ENCODE assay signal across 8 cellular contexts in the genomic region with DNA sequence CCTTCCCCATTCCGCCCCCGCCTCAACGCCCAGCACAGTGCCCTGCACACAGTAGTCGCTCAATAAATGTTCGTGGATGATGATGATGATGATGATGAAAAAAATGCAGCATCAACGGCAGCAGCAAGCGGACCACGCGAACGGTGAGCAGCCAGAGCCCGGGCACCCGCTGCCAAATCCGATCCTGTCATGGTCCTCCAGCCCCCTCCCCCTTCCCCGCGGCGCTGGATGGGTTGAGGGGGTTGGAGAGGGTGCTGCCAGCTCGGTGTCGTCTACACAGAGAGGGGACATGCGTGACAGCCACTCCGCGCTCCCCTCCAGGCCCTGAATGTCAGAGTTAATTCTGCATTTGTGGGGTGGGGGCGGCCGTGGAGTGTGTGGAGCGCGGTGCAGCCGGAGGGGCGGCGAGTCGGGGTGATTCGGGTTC. TPM values are rescaled to one million over a fixed set of nuclear protein-coding genes. Genes with fewer than 3 reads are reported as not detected.
DNase-seq lines count a peak whose midpoint lies in the region; ATAC-seq, FAIRE-seq and TF ChIP-seq lines count a peak whose summit lies in the region.

No MANE protein-coding gene starts in this region.

- H3K36me3 ChIP-seq in H1 (ENCODE audit: control insufficient read depth in 2 of 4, insufficient read depth in 4 of 4, low read length in 3 of 4): no peaks in the 10 kb centered on the region

- H3K79me1 ChIP-seq in H1 (ENCODE audit: low read depth, low read length): no peaks in the 10 kb centered on the region

- 2% methylated on average over 30 of the region's 30 CpGs; no CpG with 5 or more reads in 1 of the 2 experiments for WGBS in H1 (ENCODE audit: extremely low coverage in 1 of 2, insufficient coverage in 1 of 2, insufficient read length in 1 of 2, insufficient replicate concordance in 2 of 2, low coverage in 1 of 2, low lambda C conversion rate in 2 of 2, missing lambda C conversion rate in 1 of 2), 2 experiments

- POLR2A ChIA-PET in H1 (lab: Charles Lee; ENCODE audit: partially characterized antibody): no interaction called here

- intact Hi-C loops in natural killer cell (cut with micrococcal nuclease): no loop called here

- CTCF ChIA-PET in H1 (lab: Charles Lee; ENCODE audit: partially characterized antibody): interaction anchor here (1.9 kb wide), 1 partner anchor 215 kb away, joined by 7 read pairs; no protein-coding TSS in a partner anchor

- DNase-seq in stimulated activated naive CD8-positive, alpha-beta T cell treated with anti-CD3 and anti-CD28 coated beads, Interleukin-15, Interleukin-2, amounts not matched to agents 100 U/mL and 50 U/mL, for 24 hours: no peak
- DNase-seq in H1 (ENCODE audit: low read depth in 1 of 2, low spot score in 2 of 2) (no peak), nephron progenitor cell (peak; percentile 47), natural killer cell (no peak), NCI-H2107 treated with DMSO at 0.1 percent for 48 hours (lab: John Stamatoyannopoulos, UW; ENCODE audit: unreplicated experiment) (no peak), KBM-7 (no peak)

- H4K91ac ChIP-seq in H1 (replicated peaks; ENCODE audit: insufficient read length, low read length): no peak overlapping the region

- peaks cover 7% of the 10 kb centered on the region for H3K4me1 Mint-ChIP-seq in stimulated activated naive CD8-positive, alpha-beta T cell treated with anti-CD3 and anti-CD28 coated beads, Interleukin-15, Interleukin-2, amounts not matched to agents 100 ng/mL and 50 ng/mL, for 24 hours (ENCODE audit: low read depth)
- H3K4me1 Mint-ChIP-seq in nephron progenitor cell (peaks cover 66% of the 10 kb centered on the region), natural killer cell (no peaks in the 10 kb centered on the region)

- no peak overlapping the region for H2BK120ac ChIP-seq in H1 (replicated peaks; ENCODE audit: low read depth, low read length)

- no peaks in the 10 kb centered on the region for H3K36me3 Mint-ChIP-seq in stimulated activated naive CD8-positive, alpha-beta T cell treated with anti-CD3 and anti-CD28 coated beads, Interleukin-15, Interleukin-2, amounts not matched to agents 100 ng/mL and 50 ng/mL, for 24 hours (ENCODE audit: low read depth)
- H3K36me3 Mint-ChIP-seq in nephron progenitor cell (ENCODE audit: low read depth): no peaks in the 10 kb centered on the region
- no peaks in the 10 kb centered on the region for H3K36me3 Mint-ChIP-seq in natural killer cell

- peaks cover 0 to 2% of the 10 kb centered on the region in 2 experiments for H4K20me1 ChIP-seq in H1 (replicated peaks in 1 of 2; ENCODE audit: control insufficient read depth in 1 of 2, insufficient read depth in 2 of 2, low read length in 2 of 2)

- no peak overlapping the region for H3K56ac ChIP-seq in H1 (replicated peaks; ENCODE audit: insufficient read length, low read depth, low read length)

- peak overlapping the region; percentile 99 to 100 for H3K4me2 ChIP-seq in H1 (ENCODE audit: insufficient read depth in 1 of 2, low read depth in 2 of 2, low read length in 2 of 2)

- no peaks in the 10 kb centered on the region for H3K9me3 ChIP-seq in H1 (ENCODE audit: insufficient read depth in 2 of 2, low read depth in 1 of 2, low read length in 1 of 2)

- H3K4ac ChIP-seq in H1 (replicated peaks; ENCODE audit: insufficient read length, low read depth, low read length): no peak overlapping the region

- no peak overlapping the region for H2BK15ac ChIP-seq in H1 (ENCODE audit: low read length)

- H3K9ac ChIP-seq in H1 (replicated peaks in 1 of 4; ENCODE audit: extremely low read depth in 1 of 4, low read depth in 3 of 4, low read length in 3 of 4): no peak overlapping the region; a peak in 1 of 7 replicates

- TF ChIP-seq RAD21 in H1 (IDR thresholded peaks at IDR 0.05 in 1 of 2, conservative IDR thresholded peaks at IDR 0.05 in 1 of 2; ENCODE audit: low read depth in 2 of 2, low read length in 2 of 2): no peak

- peaks cover 0 to 14% (median 9%) of the 10 kb centered on the region in 4 experiments; a peak in 5 of 7 replicates for H3K4me1 ChIP-seq in H1 (replicated peaks in 1 of 4; ENCODE audit: control insufficient read depth in 3 of 4, insufficient read depth in 4 of 4, low read length in 3 of 4)

- FAIRE-seq in H1 (lab: Jason Lieb, UNC): no peak

- in situ Hi-C loops in KBM-7 (cut with MboI; ENCODE audit: low pct_unique_long_range_greater_than_20kb, low sequenced_read_pairs): no loop called here

- H4K8ac ChIP-seq in H1 (ENCODE audit: extremely low read depth, insufficient read depth, low read length): peak overlapping the region; percentile 8

- no peak overlapping the region for H3K27ac ChIP-seq in H1 (ENCODE audit: low read depth, low read length)

- H3K79me2 ChIP-seq in H1 (ENCODE audit: control insufficient read depth in 1 of 2, insufficient read depth in 2 of 2, low read length in 2 of 2): no peaks in the 10 kb centered on the region

- no peak for ATAC-seq in stimulated activated naive CD8-positive, alpha-beta T cell treated with anti-CD3 and anti-CD28 coated beads, Interleukin-15, Interleukin-2, amounts not matched to agents 100 U/mL and 50 U/mL, for 24 hours
- ATAC-seq in natural killer cell (no peak), GM19397 (IDR thresholded peaks at IDR 0.05; ENCODE audit: unreplicated experiment) (no peak)

- H2BK5ac ChIP-seq in H1 (ENCODE audit: low read depth, low read length): no peak overlapping the region

- H2BK20ac ChIP-seq in H1 (ENCODE audit: low read length): no peak overlapping the region

- peaks cover 16% of the 10 kb centered on the region; the same call in 1 of the 2 replicates for H3K23me2 ChIP-seq in H1 (ENCODE audit: low read depth, low read length)

- H3K27ac Mint-ChIP-seq in stimulated activated naive CD8-positive, alpha-beta T cell treated with anti-CD3 and anti-CD28 coated beads, Interleukin-15, Interleukin-2, amounts not matched to agents 100 ng/mL and 50 ng/mL, for 24 hours: no peak overlapping the region
- H3K27ac Mint-ChIP-seq in nephron progenitor cell (no peak overlapping the region), natural killer cell (no peak overlapping the region)

- TF ChIP-seq POLR2A in H1 (IDR thresholded peaks at IDR 0.05; ENCODE audit: control extremely low read depth in 1 of 2, low read depth in 2 of 2, low read length in 2 of 2): no peak

- 0 out of 2 replicates have a peak overlapping the region, but pooled peaks have one; percentile 17 for H2BK12ac ChIP-seq in H1 (ENCODE audit: low read depth, low read length)

- no peak overlapping the region for H3K14ac ChIP-seq in H1 (ENCODE audit: insufficient read length)

- peak overlapping the region; percentile 46 to 70 (median 59) for H3K4me3 ChIP-seq in H1 (ENCODE audit: extremely low read depth in 1 of 4, insufficient read depth in 2 of 4, low read depth in 3 of 4, low read length in 4 of 4)

- H3K18ac ChIP-seq in H1 (ENCODE audit: extremely low read depth, low read length): no peak overlapping the region; the same call in 1 of the 2 replicates

- peaks cover 63% of the 10 kb centered on the region for H3K27me3 Mint-ChIP-seq in stimulated activated naive CD8-positive, alpha-beta T cell treated with anti-CD3 and anti-CD28 coated beads, Interleukin-15, Interleukin-2, amounts not matched to agents 100 ng/mL and 50 ng/mL, for 24 hours
- peaks cover 58% of the 10 kb centered on the region for H3K27me3 Mint-ChIP-seq in nephron progenitor cell (ENCODE audit: low read depth, poor library complexity)
- H3K27me3 Mint-ChIP-seq in natural killer cell (ENCODE audit: low read depth in 2 of 2): peaks cover 55 to 68% of the 10 kb centered on the region in 2 donors

- H2AK5ac ChIP-seq in H1 (ENCODE audit: low read depth, low read length): no peak overlapping the region

- H4K5ac ChIP-seq in H1 (ENCODE audit: insufficient read length, low read depth, low read length): no peak overlapping the region

- H3K4me3 Mint-ChIP-seq in stimulated activated naive CD8-positive, alpha-beta T cell treated with anti-CD3 and anti-CD28 coated beads, Interleukin-15, Interleukin-2, amounts not matched to agents 100 ng/mL and 50 ng/mL, for 24 hours: peak overlapping the region; percentile 21
- H3K4me3 Mint-ChIP-seq in nephron progenitor cell (peak overlapping the region; percentile 82), natural killer cell (no peak overlapping the region)

- no peak overlapping the region for H2AFZ ChIP-seq in H1 (ENCODE audit: low read length)

- H3K9me3 Mint-ChIP-seq in stimulated activated naive CD8-positive, alpha-beta T cell treated with anti-CD3 and anti-CD28 coated beads, Interleukin-15, Interleukin-2, amounts not matched to agents 100 ng/mL and 50 ng/mL, for 24 hours: no peaks in the 10 kb centered on the region
- H3K9me3 Mint-ChIP-seq in nephron progenitor cell: no peaks in the 10 kb centered on the region
- no peaks in the 10 kb centered on the region for H3K9me3 Mint-ChIP-seq in natural killer cell

- TF ChIP-seq EP300 in H1 (IDR thresholded peaks at IDR 0.05; ENCODE audit: borderline replicate concordance in 1 of 2, low read depth in 2 of 2, low read length in 2 of 2): no peak

- H3K23ac ChIP-seq in H1 (ENCODE audit: insufficient read length): no peak overlapping the region

- no peak for TF ChIP-seq CTCF in H1 (IDR thresholded peaks at IDR 0.05; ENCODE audit: control extremely low read depth in 1 of 3, insufficient read depth in 1 of 3, low read depth in 1 of 3, low read length in 3 of 3)
- no peak for TF ChIP-seq CTCF in nephron progenitor cell (IDR thresholded peaks at IDR 0.05)
- no peak for TF ChIP-seq CTCF in natural killer cell (IDR thresholded peaks at IDR 0.05)

- peaks cover 13 to 46% (median 43%) of the 10 kb centered on the region in 4 experiments for H3K27me3 ChIP-seq in H1 (replicated peaks in 1 of 4; ENCODE audit: control insufficient read depth in 3 of 4, extremely low read depth in 1 of 4, insufficient read depth in 3 of 4, low read length in 3 of 4)

TF ChIP-seq in H1, 55 proteins besides CTCF, POLR2A, EP300 and RAD21 (continues in another document):
- TF ChIP-seq SAP30 (IDR thresholded peaks at IDR 0.05; ENCODE audit: insufficient read depth, insufficient replicate concordance, low read length) (no peak), SP2 (IDR thresholded peaks at IDR 0.05; ENCODE audit: low read length) (no peak), TCF12 (IDR thresholded peaks at IDR 0.05; ENCODE audit: low read depth, low read length) (no peak)

RNA-seq across cellular contexts. Expression of a gene that starts 0.7 kb away (rescaled TPM):
- total RNA-seq in H1 (2021; fragmentation: NEBNext Ultra II Directional; extraction: Animal tissue kit (Norgen Biotek cat#: 25700)): 1.9 and 2.9 TPM in 2 replicates
- polyA plus RNA-seq in H1 (2011; rRNA removed): 2.0 and 2.5 TPM in 2 replicates
- 1.1 TPM for polyA plus RNA-seq in H1 (2011; cell fraction: cytosol; rRNA removed)
- 9.0 TPM for polyA plus RNA-seq in H1 (2011; cell fraction: nucleus; rRNA removed)
- 1.3 to 2.5 TPM (median 1.7 TPM) in 4 replicates for polyA plus RNA-seq in H1 (2012, experiment 1 of 2)
- 0.10 TPM for polyA plus RNA-seq in H1 (2012, experiment 2 of 2)
- polyA plus RNA-seq in H1 (2013, experiment 1 of 2): 1.4 TPM
- polyA plus RNA-seq in H1 (2013, experiment 2 of 2): 1.2 TPM
- 5.3 and 8.5 TPM in 2 replicates for polyA minus RNA-seq in H1 (2011; rRNA and poly(A)+ RNA removed)
- polyA minus RNA-seq in H1 (2011; cell fraction: cytosol; rRNA and poly(A)+ RNA removed): 3.9 TPM
- polyA minus RNA-seq in H1 (2011; cell fraction: nucleus; rRNA and poly(A)+ RNA removed): 18.4 TPM
- 10 to 100 TPM in 1 of 3 donors, under 1 TPM in 1, not detected in 1; 0.54 to 10.1 TPM for total RNA-seq in natural killer cell
